ENCODE assay signal across 11 cellular contexts in genomic region chr11:75733346-75734107, GRCh38. TPM values are rescaled to one million over a fixed set of nuclear protein-coding genes. Genes with fewer than 3 reads are reported as not detected.
DNase-seq lines count a peak whose midpoint lies in the region; ATAC-seq and TF ChIP-seq lines count a peak whose summit lies in the region.
"Had no signal": no experiment of that assay in that cellular context is flagged by ENCODE, and none has a peak within 500 bp of the region (broad histone marks: within the 10 kb centered on the region; RNA-seq: fewer than 3 reads in every experiment).

No MANE protein-coding gene starts in this region.

- intact Hi-C loops in prostate gland (cut with DNase I) (no loop called here), natural killer cell (cut with micrococcal nuclease) (no loop called here)

- no peaks in the 10 kb centered on the region for H3K9me3 ChIP-seq in prostate gland

- H3K36me3 Mint-ChIP-seq in natural killer cell, result no peaks in the 10 kb centered on the region
- H3K36me3 Mint-ChIP-seq: activated naive CD8-positive, alpha-beta T cell treated with anti-CD3 and anti-CD28 coated beads, Interleukin-2, amount 10 ng/mL, durations not matched to agents 7 days and 5 days had no signal

- no peak overlapping the region for H3K27ac ChIP-seq in prostate gland

- in situ Hi-C loops in KBM-7 (cut with MboI; ENCODE audit: low pct_unique_long_range_greater_than_20kb, low sequenced_read_pairs), result no loop called here

- no peaks in the 10 kb centered on the region for H3K4me1 Mint-ChIP-seq in natural killer cell

- no peaks in the 10 kb centered on the region for H3K27me3 ChIP-seq in prostate gland (replicated peaks; ENCODE audit: insufficient read depth)

- 77% methylated on average over 6 of the region's 6 CpGs for WGBS in prostate gland

- H3K27ac Mint-ChIP-seq in natural killer cell, result no peak overlapping the region
- H3K27ac Mint-ChIP-seq: activated naive CD8-positive, alpha-beta T cell treated with anti-CD3 and anti-CD28 coated beads, Interleukin-2, amount 10 ng/mL, durations not matched to agents 7 days and 5 days had no signal

- H3K4me3 Mint-ChIP-seq in natural killer cell, result no peak overlapping the region
- H3K4me3 Mint-ChIP-seq: activated naive CD8-positive, alpha-beta T cell treated with anti-CD3 and anti-CD28 coated beads, Interleukin-2, amount 10 ng/mL, durations not matched to agents 7 days and 5 days had no signal

- no peaks in the 10 kb centered on the region for H3K36me3 ChIP-seq in prostate gland

- TF ChIP-seq CTCF in epithelial cell of esophagus (IDR thresholded peaks at IDR 0.05; ENCODE audit: insufficient read depth, low read depth, low read length, missing control alignments), result no peak
- TF ChIP-seq CTCF in prostate gland (IDR thresholded peaks at IDR 0.05), result no peak
- TF ChIP-seq CTCF in natural killer cell (IDR thresholded peaks at IDR 0.05), result no peak

- H3K4me3 ChIP-seq in epithelial cell of esophagus (ENCODE audit: low read length), result no peak overlapping the region
- H3K4me3 ChIP-seq in prostate gland, result no peak overlapping the region

- H3K9me3 Mint-ChIP-seq in natural killer cell, result no peaks in the 10 kb centered on the region
- H3K9me3 Mint-ChIP-seq: activated naive CD8-positive, alpha-beta T cell treated with anti-CD3 and anti-CD28 coated beads, Interleukin-2, amount 10 ng/mL, durations not matched to agents 7 days and 5 days had no signal

- ATAC-seq in natural killer cell (no peak), HG03025 (IDR thresholded peaks at IDR 0.05; ENCODE audit: low FRiP score, unreplicated experiment) (no peak)

- H3K4me1 ChIP-seq in prostate gland (replicated peaks), result no peaks in the 10 kb centered on the region

- DNase-seq in ELR (ENCODE audit: low read depth) (peak; percentile 13), KBM-7 (peak; percentile 83), epithelial cell of esophagus (ENCODE audit: low read depth) (peak; percentile 38), prostate gland (ENCODE audit: low spot score) (peak; percentile 13), natural killer cell (no peak), NCI-H2107 treated with DMSO at 0.1 percent for 48 hours (lab: John Stamatoyannopoulos, UW; ENCODE audit: unreplicated experiment) (no peak), SW480 (ENCODE audit: low spot score) (no peak)
- DNase-seq: activated naive CD8-positive, alpha-beta T cell treated with anti-CD3 and anti-CD28 coated beads, Interleukin-2, amount 10 ng/mL, durations not matched to agents 7 days and 5 days; NCI-H2107 had no signal

- no peak for TF ChIP-seq POLR2A in prostate gland (IDR thresholded peaks at IDR 0.05)

- H3K27me3 Mint-ChIP-seq in natural killer cell (ENCODE audit: low read depth in 2 of 2), result peaks cover 0 to 9% of the 10 kb centered on the region in 2 donors

RNA-seq across cellular contexts. Expression of gene MOGAT2, which starts 15.9 kb away (rescaled TPM):
- total RNA-seq in prostate gland (1 to 10 TPM in 1 of 2 donors, under 1 TPM in 1; 0.62 to 4.1 TPM), natural killer cell (not detected)
- total RNA-seq: activated naive CD8-positive, alpha-beta T cell treated with anti-CD3 and anti-CD28 coated beads, Interleukin-2, amount 10 ng/mL, durations not matched to agents 7 days and 5 days; fibroblast of lung had no signal

RNA-seq across cellular contexts. Expression of gene DGAT2, which starts 35.1 kb away (rescaled TPM):
- total RNA-seq in prostate gland (10 to 100 TPM in 1 of 2 donors, 1 to 10 TPM in 1; 5.6 to 24.6 TPM), natural killer cell (1 to 10 TPM in 1 of 3 donors, under 1 TPM in 2; 0.24 to 2.8 (median 0.75) TPM)

Comparison
In these comparisons a context has a peak if more than half of its experiments do, and no peak if none do; other contexts are left out.
1. DNase-seq: peak in ELR (single experiment), KBM-7 (single experiment), epithelial cell of esophagus (single experiment) and prostate gland (single experiment); none in natural killer cell (single experiment), NCI-H2107 treated with DMSO at 0.1 percent for 48 hours (single experiment) and SW480 (single experiment).